In genomic region chr15:63111481-63111880, GRCh38 we compare ENCODE assay signal across 21 cellular contexts. TPM values are rescaled to one million over a fixed set of nuclear protein-coding genes. Genes with fewer than 3 reads are reported as not detected.
A peak's percentile ranks its signal among the peaks of the same experiment; 100 is the strongest.
DNase-seq lines count a peak whose midpoint lies in the region; ATAC-seq, FAIRE-seq and TF ChIP-seq lines count a peak whose summit lies in the region.
"Had no signal": no experiment of that assay in that cellular context is flagged by ENCODE, and none has a peak within 500 bp of the region (broad histone marks: within the 10 kb centered on the region; RNA-seq: fewer than 3 reads in every experiment).

No MANE protein-coding gene starts in this region.

- no peak for TF ChIP-seq EP300 in A549 (IDR thresholded peaks at IDR 0.05)

- H4K8ac ChIP-seq in IMR-90 (ENCODE audit: low read depth in 2 of 2, low read length in 2 of 2), result peak overlapping the region; percentile 36 to 75; a peak in 3 of 4 replicates

- H4K91ac ChIP-seq in IMR-90 (ENCODE audit: insufficient read depth, low read depth, low read length), result peak overlapping the region; percentile 91

- H3K23ac ChIP-seq in IMR-90 (ENCODE audit: low read depth, low read length), result peak overlapping the region; percentile 95

- no peak for ATAC-seq in A549
- ATAC-seq in IMR-90 (ENCODE audit: low read depth), result no peak
- ATAC-seq in aorta (ENCODE audit: low FRiP score), result no peak
- no peak for ATAC-seq in GM18861 (IDR thresholded peaks at IDR 0.05; ENCODE audit: unreplicated experiment)

- peak overlapping the region; percentile 69 for H2BK20ac ChIP-seq in IMR-90 (ENCODE audit: low read depth, low read length)

- TF ChIP-seq RAD21 in A549 (conservative IDR thresholded peaks at IDR 0.05 in 1 of 2, IDR thresholded peaks at IDR 0.05 in 1 of 2) (no peak), IMR-90 (IDR thresholded peaks at IDR 0.05; ENCODE audit: low read length) (no peak)

- dilution Hi-C loops in IMR-90 (cut with HindIII; ENCODE audit: low sequenced_read_pairs, unreplicated experiment), result no loop called here

- H3K9me1 ChIP-seq in IMR-90 (ENCODE audit: insufficient read depth, low read length), result peaks cover 13% of the 10 kb centered on the region

- FAIRE-seq in A549 (lab: Jason Lieb, UNC), result no peak
- FAIRE-seq: HTR-8/SVneo had no signal

- H3K56ac ChIP-seq in IMR-90 (ENCODE audit: extremely low read depth, insufficient read depth, low read length), result no peak overlapping the region; the same call in 1 of the 2 replicates

- H2BK15ac ChIP-seq in IMR-90 (ENCODE audit: low read depth, low read length), result peak overlapping the region; percentile 85; the same call in 2 of the 3 replicates

- H3K4me2 ChIP-seq in A549 (no peak overlapping the region), IMR-90 (ENCODE audit: low read depth, low read length) (no peak overlapping the region), SU-DHL-6 (ENCODE audit: low read depth, low read length, poor library complexity, severe bottlenecking) (no peak overlapping the region)

- H3K27ac ChIP-seq in A549 (peak overlapping the region; percentile 84 to 92), IMR-90 (ENCODE audit: insufficient read depth, low read length) (no peak overlapping the region), SU-DHL-6 (ENCODE audit: low read depth, low read length) (no peak overlapping the region), aorta (ENCODE audit: low read depth in 1 of 2, low read length in 2 of 2) (no peak overlapping the region)
- H3K27ac ChIP-seq: HL-60, RWPE1 had no signal

- peaks cover 0 to 7% of the 10 kb centered on the region in 2 experiments; a peak in 2 of 4 replicates for H3K79me1 ChIP-seq in IMR-90 (ENCODE audit: low read depth in 1 of 2, low read length in 2 of 2)

- H2AK9ac ChIP-seq in IMR-90 (replicated peaks; ENCODE audit: low read depth, low read length, poor library complexity), result peak overlapping the region; percentile 1

- peak overlapping the region; percentile 92 for H2AK5ac ChIP-seq in IMR-90 (ENCODE audit: low read depth, low read length)

- H3K36me3 ChIP-seq in IMR-90 (ENCODE audit: control insufficient read depth, insufficient read depth, low read length) (no peaks in the 10 kb centered on the region), SU-DHL-6 (ENCODE audit: low read length) (no peaks in the 10 kb centered on the region), aorta (ENCODE audit: control insufficient read depth in 1 of 2, insufficient read depth in 2 of 2, low read length in 1 of 2) (no peaks in the 10 kb centered on the region)
- H3K36me3 ChIP-seq: SJSA1 had no signal

- H2AFZ ChIP-seq in IMR-90 (replicated peaks; ENCODE audit: low read length, poor library complexity) (peak overlapping the region; percentile 47), SU-DHL-6 (ENCODE audit: low read depth, low read length, severe bottlenecking) (peak overlapping the region; percentile 69)

- peak overlapping the region; percentile 59; the same call in 1 of the 2 replicates for H4K5ac ChIP-seq in IMR-90 (ENCODE audit: low read depth, low read length)

- in situ Hi-C loops in IMR-90 (cut with MboI; ENCODE audit: low sequenced_read_pairs), result no loop called here

- TF ChIP-seq POLR2A in A549 (IDR thresholded peaks at IDR 0.05; ENCODE audit: low read length) (no peak), IMR-90 (IDR thresholded peaks at IDR 0.05; ENCODE audit: low read depth, low read length) (no peak)

- no peak overlapping the region for H3K9ac ChIP-seq in IMR-90 (ENCODE audit: low read depth, low read length)
- no peak overlapping the region for H3K9ac ChIP-seq in SU-DHL-6 (ENCODE audit: low read length)

- peaks cover 14% of the 10 kb centered on the region for H3K9me3 ChIP-seq in A549
- peaks cover 6% of the 10 kb centered on the region for H3K9me3 ChIP-seq in IMR-90 (ENCODE audit: control insufficient read depth, insufficient read depth, low read length)
- no peaks in the 10 kb centered on the region for H3K9me3 ChIP-seq in SU-DHL-6 (ENCODE audit: insufficient read depth, low read length)
- H3K9me3 ChIP-seq in aorta (ENCODE audit: control insufficient read depth, low read length), result no peaks in the 10 kb centered on the region
- H3K9me3 ChIP-seq: SJSA1 had no signal

- H3K4me3 ChIP-seq in A549 (no peak overlapping the region), IMR-90 (ENCODE audit: insufficient read depth, low read depth, low read length) (no peak overlapping the region), SU-DHL-6 (ENCODE audit: insufficient read depth, low read length, poor library complexity, severe bottlenecking) (no peak overlapping the region), aorta (ENCODE audit: low read length in 2 of 2) (no peak overlapping the region)
- H3K4me3 ChIP-seq: SJSA1 had no signal

- H2BK5ac ChIP-seq in IMR-90 (ENCODE audit: low read depth, low read length, poor library complexity, severe bottlenecking), result peak overlapping the region; percentile 64

- H3K4me1 ChIP-seq in A549 (peaks cover 44% of the 10 kb centered on the region), IMR-90 (ENCODE audit: control insufficient read depth, insufficient read depth, low read length) (peaks cover 17% of the 10 kb centered on the region), aorta (ENCODE audit: control insufficient read depth in 1 of 2, insufficient read depth in 2 of 2, low read length in 2 of 2) (peaks cover 2% of the 10 kb centered on the region in 2 donors)

- H3K4ac ChIP-seq in IMR-90 (ENCODE audit: low read depth, low read length), result peak overlapping the region; percentile 95

- peak overlapping the region; percentile 87 for H3K14ac ChIP-seq in IMR-90 (replicated peaks; ENCODE audit: low read depth, low read length)

- TF ChIP-seq CTCF in A549 (IDR thresholded peaks at IDR 0.05) (no peak), IMR-90 (conservative IDR thresholded peaks at IDR 0.05; ENCODE audit: low read depth, low read length) (no peak), SU-DHL-6 (IDR thresholded peaks at IDR 0.05; ENCODE audit: insufficient read depth, low read length, poor library complexity, severe bottlenecking) (no peak)

- peak overlapping the region; percentile 96 for H2BK120ac ChIP-seq in IMR-90 (ENCODE audit: low read depth, low read length)

- intact Hi-C loops in IMR-90 (cut with micrococcal nuclease) (no loop called here), aorta (cut with DNase I) (no loop called here)

- H3K27me3 ChIP-seq in IMR-90 (ENCODE audit: control insufficient read depth, insufficient read depth, low read length), result no peaks in the 10 kb centered on the region
- no peaks in the 10 kb centered on the region for H3K27me3 ChIP-seq in SU-DHL-6 (ENCODE audit: low read length)
- H3K27me3 ChIP-seq in aorta (ENCODE audit: control insufficient read depth in 1 of 2, insufficient read depth in 2 of 2, low read length in 1 of 2), result no peaks in the 10 kb centered on the region
- H3K27me3 ChIP-seq: SJSA1 had no signal

- CTCF ChIA-PET in A549 (lab: Yijun Ruan, JAX) (interaction anchor here (0.8 to 5.0 kb wide), 8 partner anchors 11 to 63 kb away, joined by 3 to 38 read pairs (median 3); no protein-coding TSS in a partner anchor), IMR-90 (lab: Yijun Ruan, JAX) (no interaction called here)

- no peaks in the 10 kb centered on the region for H3K9me2 ChIP-seq in SU-DHL-6 (replicated peaks; ENCODE audit: insufficient read depth, low read length)

- H3K79me2 ChIP-seq in SU-DHL-6 (ENCODE audit: insufficient read depth, low read length), result no peaks in the 10 kb centered on the region

- H4K20me1 ChIP-seq in IMR-90 (ENCODE audit: insufficient read depth, low read length) (no peaks in the 10 kb centered on the region), SU-DHL-6 (ENCODE audit: low read depth, low read length) (no peaks in the 10 kb centered on the region)

- POLR2A ChIA-PET in A549 (lab: Yijun Ruan, JAX), result no interaction called here
- POLR2A ChIA-PET in IMR-90 (lab: Charles Lee; ENCODE audit: unreplicated experiment), result interaction anchor here (0.6 kb wide), 1 partner anchor 24 kb away, joined by 3 read pairs; no protein-coding TSS in a partner anchor

- no TSS peak for BruUV-seq in IMR-90 (replicated peaks; lab: Mats Ljungman, UMichigan)

- no peaks in the 10 kb centered on the region for H3F3A ChIP-seq in SU-DHL-6 (ENCODE audit: insufficient read depth)

- peak overlapping the region; percentile 91 for H3K18ac ChIP-seq in IMR-90 (ENCODE audit: low read depth, low read length)

- no peak for DNase-seq in A549 (ENCODE audit: low read depth in 1 of 2, low spot score in 1 of 2)
- DNase-seq in IMR-90, result no peak
- DNase-seq in myocyte (ENCODE audit: low read depth), result peak; percentile 81
- no peak for DNase-seq in aorta
- no peak for DNase-seq in Ammon's horn (ENCODE audit: low spot score)
- DNase-seq: ACHN, AML-193, COR-L47, EL, H9, NCI-H1105 treated with DMSO at 0.1 percent for 48 hours, NCI-H1694 treated with DMSO at 0.1 percent for 48 hours, NCI-H2107, NCI-H345, NCI-H526 had no signal

TF ChIP-seq in A549, 52 proteins besides CTCF, POLR2A, EP300 and RAD21 (continues in another document):
- no peak for TF ChIP-seq CHD4 (IDR thresholded peaks at IDR 0.05; ENCODE audit: borderline replicate concordance)

TF ChIP-seq in IMR-90, 13 proteins besides CTCF, POLR2A, EP300 and RAD21 (continues in another document):
- TF ChIP-seq SMC3 (IDR thresholded peaks at IDR 0.05; ENCODE audit: low read depth, low read length) (no peak), BHLHE40 (IDR thresholded peaks at IDR 0.05; ENCODE audit: low read depth, low read length) (no peak)

RNA-seq across cellular contexts. Expression of gene LACTB, which starts 10.2 kb away (rescaled TPM):
- 31.0 and 59.6 TPM in 2 replicates for polyA plus RNA-seq in A549 (2011; rRNA removed)
- 27.8 and 29.8 TPM in 2 replicates for polyA plus RNA-seq in A549 (2012; cell fraction: cytosol; rRNA removed)
- polyA plus RNA-seq in A549 (2012; cell fraction: nucleus; rRNA removed), result 16.7 and 18.5 TPM in 2 replicates
- 56.5 to 69.8 TPM (median 56.7 TPM) in 3 replicates for polyA plus RNA-seq in A549 (2017; fragmentation: RNase III; extraction: RNeasy Plus Mini Kit Qiagen cat#74134 plus additional on column Dnase treatment)
- 8.8 and 9.4 TPM in 2 replicates for polyA minus RNA-seq in A549 (2011; rRNA and poly(A)+ RNA removed)
- total RNA-seq in IMR-90 (2012; rRNA removed), result 12.9 and 41.7 TPM in 2 replicates
- 31.0 and 32.7 TPM in 2 replicates for polyA plus RNA-seq in IMR-90 (2012; rRNA removed)
- polyA plus RNA-seq in IMR-90 (2012; cell fraction: cytosol; rRNA removed), result 11.5 and 15.9 TPM in 2 replicates
- 11.3 and 22.6 TPM in 2 replicates for polyA plus RNA-seq in IMR-90 (2012; cell fraction: nucleus; rRNA removed; ENCODE audit: low replicate concordance)
- total RNA-seq in myocyte, result 22.3 and 27.5 TPM in 2 replicates
- polyA plus RNA-seq in myocyte (2012), result 21.4 TPM
- total RNA-seq in aorta, result 10 to 100 TPM; 12.6 to 17.4 TPM
- 10 to 100 TPM; 18.8 to 20.9 TPM for polyA plus RNA-seq in aorta

RNA-seq across cellular contexts. Expression of gene RPS27L, which starts 45.8 kb away (rescaled TPM):
- 742 and 748 TPM in 2 replicates for polyA plus RNA-seq in A549 (2011; rRNA removed)
- polyA plus RNA-seq in A549 (2012; cell fraction: cytosol; rRNA removed), result 258 and 280 TPM in 2 replicates
- 43.1 and 51.1 TPM in 2 replicates for polyA plus RNA-seq in A549 (2012; cell fraction: nucleus; rRNA removed)
- 609 to 664 TPM (median 641 TPM) in 3 replicates for polyA plus RNA-seq in A549 (2017; fragmentation: RNase III; extraction: RNeasy Plus Mini Kit Qiagen cat#74134 plus additional on column Dnase treatment)
- 38.3 and 59.2 TPM in 2 replicates for polyA minus RNA-seq in A549 (2011; rRNA and poly(A)+ RNA removed)
- total RNA-seq in IMR-90 (2012; rRNA removed), result 53.1 and 64.7 TPM in 2 replicates
- polyA plus RNA-seq in IMR-90 (2012; rRNA removed), result 302 and 361 TPM in 2 replicates
- 13.0 and 33.3 TPM in 2 replicates for polyA plus RNA-seq in IMR-90 (2012; cell fraction: cytosol; rRNA removed)
- polyA plus RNA-seq in IMR-90 (2012; cell fraction: nucleus; rRNA removed; ENCODE audit: low replicate concordance), result 11.4 and 110 TPM in 2 replicates
- 145 and 176 TPM in 2 replicates for total RNA-seq in myocyte
- polyA plus RNA-seq in myocyte (2012), result 375 TPM
- 100 to 1,000 TPM; 150 to 179 TPM for total RNA-seq in aorta
- polyA plus RNA-seq in aorta, result 100 to 1,000 TPM; 367 to 767 TPM

Comparison
In these comparisons a context has a peak if more than half of its experiments do, and no peak if none do; other contexts are left out.
1. H3K27ac ChIP-seq: peak in A549 (2 of 2); none in IMR-90 (single experiment), SU-DHL-6 (single experiment) and aorta (0 of 2).